Comparison of ENCODE assay signal across 9 cellular contexts in the genomic region with DNA sequence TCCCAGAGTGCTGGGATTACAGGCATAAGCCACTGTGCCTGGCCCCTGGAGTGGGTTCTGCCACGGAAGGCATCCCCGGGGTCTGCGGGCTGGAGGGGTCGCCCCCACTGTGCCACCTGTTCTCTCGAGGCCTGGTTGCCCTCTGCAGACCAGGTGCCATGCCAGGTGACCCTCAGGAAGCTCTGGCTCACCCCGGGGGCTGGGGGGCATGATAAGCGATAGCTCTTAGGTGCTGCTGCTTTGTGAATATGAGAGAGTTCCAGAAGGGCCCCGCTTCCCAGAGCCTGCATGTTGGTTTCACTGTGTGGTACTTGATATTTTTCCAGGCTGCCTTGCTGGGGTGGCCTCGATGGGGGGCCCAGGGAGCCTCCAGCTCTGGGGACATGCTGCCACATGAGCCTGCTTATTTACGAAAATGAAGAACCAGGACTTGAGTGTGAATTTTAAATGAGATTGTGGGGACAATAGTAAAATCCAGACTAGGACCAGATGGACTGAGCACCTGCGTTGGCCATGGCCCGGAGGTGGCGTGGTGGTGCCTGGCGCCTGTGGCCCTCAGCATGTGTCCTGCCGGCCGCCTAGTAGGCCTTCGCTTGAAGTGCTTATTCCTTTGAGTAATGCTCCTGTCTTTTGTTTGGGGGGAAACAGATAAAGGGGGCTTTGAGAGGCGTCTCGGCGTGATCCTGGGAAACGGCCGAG. TPM values are rescaled to one million over a fixed set of nuclear protein-coding genes. Genes with fewer than 3 reads are reported as not detected.
DNase-seq lines count a peak whose midpoint lies in the region; ATAC-seq and TF ChIP-seq lines count a peak whose summit lies in the region.
"Had no signal": no experiment of that assay in that cellular context is flagged by ENCODE, and none has a peak within 500 bp of the region (broad histone marks: within the 10 kb centered on the region; RNA-seq: fewer than 3 reads in every experiment).

No MANE protein-coding gene starts in this region.

- intact Hi-C loops in breast epithelium (cut with DNase I; ENCODE audit: low total_unique reads), result no loop called here
- intact Hi-C loops in MCF 10A (cut with micrococcal nuclease), result no loop called here
- intact Hi-C loops in colonic mucosa (cut with DNase I), result no loop called here
- intact Hi-C loops in uterus (cut with DNase I; ENCODE audit: low total_unique reads), result no loop called here

- peaks cover 8% of the 10 kb centered on the region for H3K36me3 Mint-ChIP-seq in MCF 10A (ENCODE audit: insufficient read depth, unreplicated experiment)
- H3K36me3 Mint-ChIP-seq in nephron progenitor cell (ENCODE audit: low read depth), result peaks cover 2% of the 10 kb centered on the region

- H3K36me3 ChIP-seq in breast epithelium, result no peaks in the 10 kb centered on the region
- H3K36me3 ChIP-seq in colonic mucosa, result no peaks in the 10 kb centered on the region
- no peaks in the 10 kb centered on the region for H3K36me3 ChIP-seq in uterus
- H3K36me3 ChIP-seq: cardiac muscle cell had no signal

- H3K27ac ChIP-seq in breast epithelium, result peak overlapping the region; percentile 88 to 96
- peak overlapping the region; percentile 57 for H3K27ac ChIP-seq in colonic mucosa
- H3K27ac ChIP-seq in uterus, result peak overlapping the region; percentile 83 to 91
- H3K27ac ChIP-seq: cardiac muscle cell had no signal

- H3K9ac ChIP-seq in colonic mucosa (ENCODE audit: low read depth in 2 of 2, low read length in 2 of 2), result peak overlapping the region; percentile 9 to 50

- TF ChIP-seq CTCF in breast epithelium (IDR thresholded peaks at IDR 0.05), result no peak
- no peak for TF ChIP-seq CTCF in MCF 10A (IDR thresholded peaks at IDR 0.05; ENCODE audit: unreplicated experiment)
- TF ChIP-seq CTCF in colonic mucosa (IDR thresholded peaks at IDR 0.05), result no peak
- no peak for TF ChIP-seq CTCF in nephron progenitor cell (IDR thresholded peaks at IDR 0.05)
- no peak for TF ChIP-seq CTCF in uterus (IDR thresholded peaks at IDR 0.05)

- peak overlapping the region in 1 of 3 donors; percentile 80 for H3K4me3 ChIP-seq in breast epithelium
- H3K4me3 ChIP-seq in colonic mucosa, result no peak overlapping the region
- H3K4me3 ChIP-seq in uterus, result no peak overlapping the region
- H3K4me3 ChIP-seq: cardiac muscle cell had no signal

- ATAC-seq in GM19467 (IDR thresholded peaks at IDR 0.05; ENCODE audit: unreplicated experiment), result no peak

- no peak for TF ChIP-seq POLR2A in breast epithelium (IDR thresholded peaks at IDR 0.05)
- no peak for TF ChIP-seq POLR2A in uterus (IDR thresholded peaks at IDR 0.05)

- H3K27ac Mint-ChIP-seq in MCF 10A (ENCODE audit: low read depth, unreplicated experiment) (no peak overlapping the region), nephron progenitor cell (peak overlapping the region; percentile 76)

- H3K9me3 ChIP-seq in breast epithelium, result no peaks in the 10 kb centered on the region
- no peaks in the 10 kb centered on the region for H3K9me3 ChIP-seq in colonic mucosa
- no peaks in the 10 kb centered on the region for H3K9me3 ChIP-seq in uterus

- H3K27me3 ChIP-seq in breast epithelium (no peaks in the 10 kb centered on the region), colonic mucosa (no peaks in the 10 kb centered on the region), uterus (no peaks in the 10 kb centered on the region)
- H3K27me3 ChIP-seq: cardiac muscle cell had no signal

- H3K4me1 Mint-ChIP-seq in MCF 10A (ENCODE audit: insufficient read depth, unreplicated experiment), result peaks cover 36% of the 10 kb centered on the region
- H3K4me1 Mint-ChIP-seq in nephron progenitor cell, result peaks cover 85% of the 10 kb centered on the region

- no peaks in the 10 kb centered on the region for H3K9me3 Mint-ChIP-seq in MCF 10A (ENCODE audit: unreplicated experiment)
- no peaks in the 10 kb centered on the region for H3K9me3 Mint-ChIP-seq in nephron progenitor cell

- H3K4me1 ChIP-seq in breast epithelium (peaks cover 60 to 89% of the 10 kb centered on the region in 2 donors), colonic mucosa (peaks cover 46% of the 10 kb centered on the region), uterus (peaks cover 28 to 76% of the 10 kb centered on the region in 2 donors)

- H3K4me3 Mint-ChIP-seq in MCF 10A (ENCODE audit: unreplicated experiment) (no peak overlapping the region), nephron progenitor cell (no peak overlapping the region)

- POLR2A ChIA-PET in MCF 10A (lab: Yijun Ruan, JAX) (interaction anchor here (0.7 to 3.1 kb wide), 9 partner anchors 9 to 326 kb away, joined by 3 to 17 read pairs (median 5); partner anchors contain the start of gene FAAP20), HEK293T (lab: Yijun Ruan, JAX) (no interaction called here)

- CTCF ChIA-PET in MCF 10A (lab: Yijun Ruan, JAX), result interaction anchor here (2.4 to 2.5 kb wide), 2 partner anchors 23 to 40 kb away, joined by 9 to 14 read pairs; partner anchors contain the start of gene FAAP20
- CTCF ChIA-PET in HEK293T (lab: Yijun Ruan, JAX), result no interaction called here

- no TSS peak for BruUV-seq in MCF 10A (replicated peaks; lab: Mats Ljungman, UMichigan)

- no peaks in the 10 kb centered on the region for H3K27me3 Mint-ChIP-seq in MCF 10A (ENCODE audit: insufficient read depth, unreplicated experiment)
- H3K27me3 Mint-ChIP-seq in nephron progenitor cell (ENCODE audit: low read depth, poor library complexity), result peaks cover 3% of the 10 kb centered on the region

- no peak for DNase-seq in breast epithelium (ENCODE audit: low spot score in 2 of 2)
- DNase-seq in MCF 10A (ENCODE audit: unreplicated experiment), result no peak
- DNase-seq in colonic mucosa, result no peak
- DNase-seq in nephron progenitor cell, result no peak
- DNase-seq in uterus, result no peak
- DNase-seq in AG08395 (ENCODE audit: low spot score), result no peak
- DNase-seq in HEK293T (ENCODE audit: extremely low spot score), result no peak

TF ChIP-seq in HEK293T, 16 proteins besides CTCF, POLR2A, EP300 and RAD21:
- TF ChIP-seq FOXA1 (IDR thresholded peaks at IDR 0.05) (no peak), SUZ12 (IDR thresholded peaks at IDR 0.05) (no peak), BHLHE40 (IDR thresholded peaks at IDR 0.05; ENCODE audit: borderline replicate concordance) (no peak), TARDBP (IDR thresholded peaks at IDR 0.05) (no peak), SP1 (IDR thresholded peaks at IDR 0.05) (no peak), HDGF (IDR thresholded peaks at IDR 0.05; ENCODE audit: borderline replicate concordance) (no peak), FOXM1 (IDR thresholded peaks at IDR 0.05; ENCODE audit: borderline replicate concordance) (no peak), LEF1 (IDR thresholded peaks at IDR 0.05; ENCODE audit: borderline replicate concordance) (no peak), ZNF384 (IDR thresholded peaks at IDR 0.05) (no peak), CTBP1 (IDR thresholded peaks at IDR 0.05; ENCODE audit: borderline replicate concordance) (no peak)

RNA-seq across cellular contexts. Expression of gene SKI, which starts 7.3 kb away (rescaled TPM):
- total RNA-seq in breast epithelium, result 10 to 100 TPM; 22.1 to 33.8 (median 26.7) TPM
- 42.7 and 53.7 TPM in 2 replicates for total RNA-seq in MCF 10A (2022)
- 10 to 100 TPM; 31.0 to 36.1 TPM for total RNA-seq in colonic mucosa
- 100 to 1,000 TPM in 1 of 4 donors, 10 to 100 TPM in 3; 22.8 to 148 (median 34.9) TPM for total RNA-seq in uterus

RNA-seq across cellular contexts. Expression of gene FAAP20, which starts 40.9 kb away (rescaled TPM):
- 10 to 100 TPM; 28.6 to 33.1 (median 29.9) TPM for total RNA-seq in breast epithelium
- 75.9 and 88.8 TPM in 2 replicates for total RNA-seq in MCF 10A (2022)
- total RNA-seq in colonic mucosa, result 10 to 100 TPM; 29.9 to 53.7 TPM
- 10 to 100 TPM in 2 of 4 donors, 1 to 10 TPM in 2; 1.5 to 68.5 (median 15.4) TPM for total RNA-seq in uterus
